In the genomic region with DNA sequence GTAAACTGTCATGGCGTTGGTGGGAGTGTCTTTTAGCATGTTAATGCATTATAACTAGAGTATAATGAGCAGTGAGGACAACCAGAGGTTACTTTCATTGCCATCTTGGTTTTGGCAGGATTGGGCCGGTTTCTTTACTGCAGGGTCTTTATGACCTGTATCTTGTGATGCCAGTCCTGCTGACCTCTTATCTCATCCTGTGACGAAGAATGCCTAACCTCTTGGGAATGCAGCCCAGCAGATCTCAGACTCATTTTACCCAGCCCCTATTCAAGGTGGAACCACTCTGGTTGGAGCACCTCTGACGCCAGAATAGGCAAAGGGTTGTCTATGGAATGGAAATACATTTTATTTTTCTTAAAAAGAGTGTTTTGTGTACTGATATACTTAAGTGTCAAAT, we compare ENCODE assay signal across 15 cellular contexts.
A peak's percentile ranks its signal among the peaks of the same experiment; 100 is the strongest.
DNase-seq lines count a peak whose midpoint lies in the region; TF ChIP-seq lines count a peak whose summit lies in the region.
"Had no signal": no experiment of that assay in that cellular context is flagged by ENCODE, and none has a peak within 500 bp of the region (broad histone marks: within the 10 kb centered on the region; RNA-seq: fewer than 3 reads in every experiment).

No MANE protein-coding gene starts in this region.

- H2AFZ ChIP-seq in hepatocyte, result no peak overlapping the region
- H2AFZ ChIP-seq in neuron (ENCODE audit: low read depth, low read length), result peak overlapping the region; percentile 16

- H3K27ac ChIP-seq in BLaER1 (no peak overlapping the region), hepatocyte (peak overlapping the region; percentile 71), A673 (ENCODE audit: low read depth, low read length, poor library complexity, severe bottlenecking) (no peak overlapping the region), caudate nucleus (ENCODE audit: low read depth, low read length) (no peak overlapping the region)

- no TSS peak for BruUV-seq in A673 (replicated peaks; lab: Mats Ljungman, UMichigan)

- H3K4me3 ChIP-seq in BLaER1, result no peak overlapping the region
- no peak overlapping the region for H3K4me3 ChIP-seq in hepatocyte
- no peak overlapping the region for H3K4me3 ChIP-seq in neuron (ENCODE audit: low read length)
- no peak overlapping the region for H3K4me3 ChIP-seq in A673 (ENCODE audit: low read depth, low read length, poor library complexity, severe bottlenecking)
- H3K4me3 ChIP-seq: HAP-1 had no signal

- no peaks in the 10 kb centered on the region for H4K20me1 ChIP-seq in BLaER1
- H4K20me1 ChIP-seq in hepatocyte (ENCODE audit: insufficient read depth, poor library complexity, severe bottlenecking), result no peaks in the 10 kb centered on the region

- H3K36me3 ChIP-seq in BLaER1 (no peaks in the 10 kb centered on the region), hepatocyte (replicated peaks; ENCODE audit: insufficient read depth, low read depth) (no peaks in the 10 kb centered on the region), neuron (ENCODE audit: insufficient read depth, low read length) (no peaks in the 10 kb centered on the region), A673 (ENCODE audit: insufficient read depth, low read length, poor library complexity, severe bottlenecking) (no peaks in the 10 kb centered on the region)
- H3K36me3 ChIP-seq: BE2C, HAP-1 had no signal

- intact Hi-C loops in A673 (cut with micrococcal nuclease; ENCODE audit: unreplicated experiment), result no loop called here

- no peaks in the 10 kb centered on the region for H3K9me2 ChIP-seq in hepatocyte (replicated peaks; ENCODE audit: insufficient read depth)

- H3K27me3 ChIP-seq in BLaER1, result no peaks in the 10 kb centered on the region
- no peaks in the 10 kb centered on the region for H3K27me3 ChIP-seq in hepatocyte
- no peaks in the 10 kb centered on the region for H3K27me3 ChIP-seq in neuron (ENCODE audit: insufficient read depth, low read length)
- no peaks in the 10 kb centered on the region for H3K27me3 ChIP-seq in A673 (replicated peaks; ENCODE audit: insufficient read depth, low read depth, low read length, poor library complexity)

- WGBS in hepatocyte (ENCODE audit: low lambda C conversion rate, missing lambda C conversion rate), result 73% methylated on average over 4 of the region's 4 CpGs

- POLR2A ChIA-PET in A673 (lab: Charles Lee; ENCODE audit: low non-redundant PET), result no interaction called here

- DNase-seq in ELF-1 (ENCODE audit: low read depth, low spot score) (peak; percentile 69), hepatocyte (ENCODE audit: low spot score) (no peak), cerebellar cortex (ENCODE audit: low spot score) (no peak), A673 (ENCODE audit: low spot score) (no peak), AG08395 (ENCODE audit: low spot score) (no peak), caudate nucleus (lab: John Stamatoyannopoulos, UW) (no peak)
- DNase-seq: BE2C; CD4-positive, CD25-positive, alpha-beta regulatory T cell; DMS79 treated with DMSO at 0.1 percent for 48 hours; EL; GDM1; IMR-90 had no signal

- CTCF ChIA-PET in A673 (lab: Charles Lee), result no interaction called here

- no peaks in the 10 kb centered on the region for H3K9me3 ChIP-seq in BLaER1
- no peaks in the 10 kb centered on the region for H3K9me3 ChIP-seq in hepatocyte (ENCODE audit: low read depth)
- no peaks in the 10 kb centered on the region for H3K9me3 ChIP-seq in neuron (ENCODE audit: low read length)
- no peaks in the 10 kb centered on the region for H3K9me3 ChIP-seq in A673 (ENCODE audit: low read depth, low read length, poor library complexity, severe bottlenecking)
- H3K9me3 ChIP-seq: BE2C, HAP-1 had no signal

- H3K79me2 ChIP-seq in hepatocyte, result no peaks in the 10 kb centered on the region

- H3K9ac ChIP-seq in BLaER1, result no peak overlapping the region

- TF ChIP-seq CTCF in hepatocyte (IDR thresholded peaks at IDR 0.05; ENCODE audit: poor library complexity) (no peak), A673 (conservative IDR thresholded peaks at IDR 0.05; ENCODE audit: low read depth, low read length) (no peak)

- H3K4me2 ChIP-seq in BLaER1, result peak overlapping the region; percentile 17
- no peak overlapping the region for H3K4me2 ChIP-seq in hepatocyte

- H3K4me1 ChIP-seq in BLaER1 (peaks cover 49% of the 10 kb centered on the region), hepatocyte (ENCODE audit: insufficient read depth) (peaks cover 25% of the 10 kb centered on the region), neuron (ENCODE audit: insufficient read depth, low read length) (peaks cover 64% of the 10 kb centered on the region), A673 (ENCODE audit: insufficient read depth, low read length, poor library complexity, severe bottlenecking) (peaks cover 11% of the 10 kb centered on the region)
- H3K4me1 ChIP-seq: BE2C, HAP-1 had no signal
